In the genomic region with DNA sequence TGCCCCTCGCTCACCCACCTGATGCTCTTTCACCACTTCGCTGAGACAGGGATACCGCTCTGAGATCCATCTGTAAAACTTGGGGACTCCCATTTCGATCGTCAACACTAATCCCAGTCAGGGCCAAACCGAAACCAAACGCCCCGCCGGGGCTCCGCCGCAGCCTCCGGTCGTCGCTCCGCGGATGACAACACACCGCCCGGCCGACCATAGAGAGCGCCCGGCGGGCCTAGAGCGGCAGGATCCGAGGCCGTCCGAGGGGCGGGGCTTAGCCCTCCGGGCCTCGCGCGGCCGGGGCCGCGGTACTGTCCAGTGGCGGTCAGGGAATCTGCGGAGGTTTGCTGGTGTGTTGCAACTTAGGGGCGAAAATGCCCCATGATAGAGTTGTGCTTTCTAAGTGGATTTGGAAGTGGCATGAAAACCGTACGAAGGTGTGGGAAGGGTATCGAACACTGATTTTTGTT, we compare ENCODE assay signal across 8 cellular contexts. TPM values are rescaled to one million over a fixed set of nuclear protein-coding genes. Genes with fewer than 3 reads are reported as not detected.
DNase-seq lines count a peak whose midpoint lies in the region; ATAC-seq and TF ChIP-seq lines count a peak whose summit lies in the region.

XRN1 (minus strand) TSS at position 186 of the 464 bp plus-strand sequence; CDS start at position 93, 93 bp downstream.

- TF ChIP-seq CTCF in PC-3 (conservative IDR thresholded peaks at IDR 0.05; ENCODE audit: low read depth, low read length) (no peak), mucosa of descending colon (IDR thresholded peaks at IDR 0.05) (no peak)

- H3K4me2 ChIP-seq in PC-3 (ENCODE audit: low read length): peak within 1 kb of the TSS; percentile 99

- peak within 1 kb of the TSS; percentile 59 for H3K27ac ChIP-seq in PC-3 (ENCODE audit: low read length)
- H3K27ac ChIP-seq in epithelial cell of prostate: peak within 1 kb of the TSS; percentile 73

- POLR2A ChIA-PET in PC-3 (lab: Charles Lee; ENCODE audit: unreplicated experiment): no interaction called here

- H4K20me1 ChIP-seq in PC-3 (ENCODE audit: low read length): no peaks in the 10 kb centered on the region

- H3K9me2 ChIP-seq in PC-3 (replicated peaks; ENCODE audit: low read length): no peaks in the 10 kb centered on the region

- intact Hi-C loops in PC-3 (cut with micrococcal nuclease) (loop anchor here (2.0 to 5.0 kb wide), 3 partner anchors 53 to 129 kb away; partner anchors contain the start of gene ATR), mucosa of descending colon (cut with DNase I, micrococcal nuclease) (no loop called here)

- CTCF ChIA-PET in PC-3 (lab: Charles Lee): interaction anchor here (0.6 kb wide), 1 partner anchor 249 kb away, joined by 3 read pairs; no protein-coding TSS in a partner anchor

- peak within 1 kb of the TSS; percentile 82 for H3K4me3 ChIP-seq in Jurkat, Clone E6-1 (ENCODE audit: low read length)
- H3K4me3 ChIP-seq in PC-3 (ENCODE audit: low read length) (peak within 1 kb of the TSS; percentile 98), mucosa of descending colon (peak within 1 kb of the TSS; percentile 98)

- H3K9me3 ChIP-seq in PC-3 (ENCODE audit: low read length) (no peaks in the 10 kb centered on the region), mucosa of descending colon (no peaks in the 10 kb centered on the region)

- no peaks in the 10 kb centered on the region for H3K27me3 ChIP-seq in PC-3 (ENCODE audit: low read length)

- H3K79me2 ChIP-seq in PC-3 (ENCODE audit: low read length): peaks cover 49% of the 10 kb centered on the region

- DNase-seq in DMS153 (lab: John Stamatoyannopoulos, UW) (peak; percentile 75), PC-3 (peak; percentile 91), activated T-cell treated with anti-CD3 and anti-CD28 coated beads for 48 hours (ENCODE audit: low read depth) (peak; percentile 95), epithelial cell of prostate (ENCODE audit: low read depth, low spot score) (peak; percentile 59), mucosa of descending colon (peak; percentile 97 to 98 (median 98))
- peak; percentile 84 for DNase-seq in Jurkat, Clone E6-1 (ENCODE audit: low read depth, low spot score)
- DNase-seq in stimulated activated CD8-positive, alpha-beta memory T cell treated with anti-CD3 and anti-CD28 coated beads, Interleukin-4, amount 100 ng/mL, for 1 hour (ENCODE audit: low read depth in 2 of 2, low spot score in 1 of 2): peak; percentile 74 to 86

- H2AFZ ChIP-seq in PC-3 (ENCODE audit: low read length): peak within 1 kb of the TSS; percentile 97

- H3K36me3 ChIP-seq in PC-3 (ENCODE audit: low read depth, low read length): peaks cover 4% of the 10 kb centered on the region; the same call in 1 of the 2 replicates
- no peaks in the 10 kb centered on the region for H3K36me3 ChIP-seq in mucosa of descending colon (ENCODE audit: low read depth)

- H3K4me1 ChIP-seq in PC-3 (ENCODE audit: insufficient read depth, low read length): peaks cover 19% of the 10 kb centered on the region
- H3K4me1 ChIP-seq in mucosa of descending colon (ENCODE audit: low read depth): peaks cover 13% of the 10 kb centered on the region

- no TSS peak for BruUV-seq in PC-3 (replicated peaks; lab: Mats Ljungman, UMichigan)

- H3F3A ChIP-seq in PC-3 (ENCODE audit: low read length, unreplicated experiment): no peaks in the 10 kb centered on the region

- ATAC-seq in GM21576 (IDR thresholded peaks at IDR 0.05; ENCODE audit: unreplicated experiment): peak; percentile 80
- peak; percentile 97 for ATAC-seq in PC-3
- ATAC-seq in mucosa of descending colon: peak; percentile 97

- peak within 1 kb of the TSS; percentile 96 for H3K9ac ChIP-seq in PC-3 (ENCODE audit: low read length)

RNA-seq across cellular contexts. Expression of gene XRN1, which starts in this region (rescaled TPM):
- polyA plus RNA-seq in Jurkat, Clone E6-1 (2012; ENCODE audit: insufficient read depth, insufficient read length): 9.1 TPM
- total RNA-seq in PC-3 (2014; rRNA removed) (16.5 and 23.0 TPM in 2 replicates), mucosa of descending colon (10 to 100 TPM; 57.3 to 60.7 (median 59.4) TPM)

Comparison
In these comparisons a context has a peak if more than half of its experiments do, and no peak if none do; other contexts are left out.
1. Peak in every context shown above with its lines: DNase-seq, ATAC-seq, H3K4me3 ChIP-seq and H3K27ac ChIP-seq.